Comparison of ENCODE assay signal across 4 cellular contexts in genomic region chr22:20639750-20640149, GRCh38.
TF ChIP-seq lines count a peak whose summit lies in the region.

No MANE protein-coding gene starts in this region.

TF ChIP-seq in SK-N-SH treated with all-trans-retinoic acid at 6 μM for 48 hours, 23 proteins besides CTCF, POLR2A, EP300 and RAD21:
- TF ChIP-seq ZNF8 (CRISPR knock-in tag; IDR thresholded peaks at IDR 0.05): peak; percentile 93
- TF ChIP-seq, protein P1, sequence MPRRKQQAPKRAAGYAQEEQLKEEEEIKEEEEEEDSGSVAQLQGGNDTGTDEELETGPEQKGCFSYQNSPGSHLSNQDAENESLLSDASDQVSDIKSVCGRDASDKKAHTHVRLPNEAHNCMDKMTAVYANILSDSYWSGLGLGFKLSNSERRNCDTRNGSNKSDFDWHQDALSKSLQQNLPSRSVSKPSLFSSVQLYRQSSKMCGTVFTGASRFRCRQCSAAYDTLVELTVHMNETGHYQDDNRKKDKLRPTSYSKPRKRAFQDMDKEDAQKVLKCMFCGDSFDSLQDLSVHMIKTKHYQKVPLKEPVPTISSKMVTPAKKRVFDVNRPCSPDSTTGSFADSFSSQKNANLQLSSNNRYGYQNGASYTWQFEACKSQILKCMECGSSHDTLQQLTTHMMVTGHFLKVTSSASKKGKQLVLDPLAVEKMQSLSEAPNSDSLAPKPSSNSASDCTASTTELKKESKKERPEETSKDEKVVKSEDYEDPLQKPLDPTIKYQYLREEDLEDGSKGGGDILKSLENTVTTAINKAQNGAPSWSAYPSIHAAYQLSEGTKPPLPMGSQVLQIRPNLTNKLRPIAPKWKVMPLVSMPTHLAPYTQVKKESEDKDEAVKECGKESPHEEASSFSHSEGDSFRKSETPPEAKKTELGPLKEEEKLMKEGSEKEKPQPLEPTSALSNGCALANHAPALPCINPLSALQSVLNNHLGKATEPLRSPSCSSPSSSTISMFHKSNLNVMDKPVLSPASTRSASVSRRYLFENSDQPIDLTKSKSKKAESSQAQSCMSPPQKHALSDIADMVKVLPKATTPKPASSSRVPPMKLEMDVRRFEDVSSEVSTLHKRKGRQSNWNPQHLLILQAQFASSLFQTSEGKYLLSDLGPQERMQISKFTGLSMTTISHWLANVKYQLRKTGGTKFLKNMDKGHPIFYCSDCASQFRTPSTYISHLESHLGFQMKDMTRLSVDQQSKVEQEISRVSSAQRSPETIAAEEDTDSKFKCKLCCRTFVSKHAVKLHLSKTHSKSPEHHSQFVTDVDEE (CRISPR knock-in tag; IDR thresholded peaks at IDR 0.05): no peak

TF ChIP-seq in SK-N-SH, 30 proteins besides CTCF, POLR2A, EP300 and RAD21:
- TF ChIP-seq EZH2phosphoT487 (IDR thresholded peaks at IDR 0.05; ENCODE audit: borderline replicate concordance, low read depth): no peak
- no peak for TF ChIP-seq MEF2A (IDR thresholded peaks at IDR 0.05; ENCODE audit: borderline replicate concordance, low read depth)
- TF ChIP-seq ELF1 (IDR thresholded peaks at IDR 0.05): no peak
- TF ChIP-seq, protein P2, sequence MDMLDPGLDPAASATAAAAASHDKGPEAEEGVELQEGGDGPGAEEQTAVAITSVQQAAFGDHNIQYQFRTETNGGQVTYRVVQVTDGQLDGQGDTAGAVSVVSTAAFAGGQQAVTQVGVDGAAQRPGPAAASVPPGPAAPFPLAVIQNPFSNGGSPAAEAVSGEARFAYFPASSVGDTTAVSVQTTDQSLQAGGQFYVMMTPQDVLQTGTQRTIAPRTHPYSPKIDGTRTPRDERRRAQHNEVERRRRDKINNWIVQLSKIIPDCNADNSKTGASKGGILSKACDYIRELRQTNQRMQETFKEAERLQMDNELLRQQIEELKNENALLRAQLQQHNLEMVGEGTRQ (IDR thresholded peaks at IDR 0.05; ENCODE audit: borderline replicate concordance, low read depth, low read length): no peak
- no peak for TF ChIP-seq TEAD4 (IDR thresholded peaks at IDR 0.05; ENCODE audit: borderline replicate concordance, insufficient read depth)
- no peak for TF ChIP-seq RCOR1 (IDR thresholded peaks at IDR 0.05; ENCODE audit: low read length)
- no peak for TF ChIP-seq MXI1 (IDR thresholded peaks at IDR 0.05; ENCODE audit: low read depth, low read length)
- TF ChIP-seq NFIC (IDR thresholded peaks at IDR 0.05; ENCODE audit: borderline replicate concordance): no peak
- TF ChIP-seq FOXJ3 (CRISPR knock-in tag; IDR thresholded peaks at IDR 0.05): no peak
- TF ChIP-seq, protein P3, sequence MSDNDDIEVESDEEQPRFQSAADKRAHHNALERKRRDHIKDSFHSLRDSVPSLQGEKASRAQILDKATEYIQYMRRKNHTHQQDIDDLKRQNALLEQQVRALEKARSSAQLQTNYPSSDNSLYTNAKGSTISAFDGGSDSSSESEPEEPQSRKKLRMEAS (IDR thresholded peaks at IDR 0.05; ENCODE audit: low read depth): no peak
- TF ChIP-seq ZBTB33 (IDR thresholded peaks at IDR 0.05; ENCODE audit: borderline replicate concordance, low read depth): no peak
- TF ChIP-seq SIN3A (IDR thresholded peaks at IDR 0.05; ENCODE audit: borderline replicate concordance, low read depth, low read length): no peak
TF ChIP-seq in SK-N-SH: peak in this region for 0.

TF ChIP-seq in WTC11, 78 proteins besides CTCF, POLR2A, EP300 and RAD21:
- TF ChIP-seq ATF3 (CRISPR knock-in tag; conservative IDR thresholded peaks at IDR 0.05) (no peak), OVOL2 (CRISPR knock-in tag; IDR thresholded peaks at IDR 0.05; ENCODE audit: borderline replicate concordance) (no peak), ZNF138 (CRISPR knock-in tag; conservative IDR thresholded peaks at IDR 0.05) (no peak), HMGA2 (CRISPR knock-in tag; IDR thresholded peaks at IDR 0.05) (no peak), GTF2I (CRISPR knock-in tag; conservative IDR thresholded peaks at IDR 0.05) (0 out of 2 replicates have a peak, but pooled peaks have one; percentile 4)
- TF ChIP-seq, protein P4, sequence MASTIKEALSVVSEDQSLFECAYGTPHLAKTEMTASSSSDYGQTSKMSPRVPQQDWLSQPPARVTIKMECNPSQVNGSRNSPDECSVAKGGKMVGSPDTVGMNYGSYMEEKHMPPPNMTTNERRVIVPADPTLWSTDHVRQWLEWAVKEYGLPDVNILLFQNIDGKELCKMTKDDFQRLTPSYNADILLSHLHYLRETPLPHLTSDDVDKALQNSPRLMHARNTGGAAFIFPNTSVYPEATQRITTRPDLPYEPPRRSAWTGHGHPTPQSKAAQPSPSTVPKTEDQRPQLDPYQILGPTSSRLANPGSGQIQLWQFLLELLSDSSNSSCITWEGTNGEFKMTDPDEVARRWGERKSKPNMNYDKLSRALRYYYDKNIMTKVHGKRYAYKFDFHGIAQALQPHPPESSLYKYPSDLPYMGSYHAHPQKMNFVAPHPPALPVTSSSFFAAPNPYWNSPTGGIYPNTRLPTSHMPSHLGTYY (CRISPR knock-in tag; IDR thresholded peaks at IDR 0.05): no peak
- TF ChIP-seq, protein P5, sequence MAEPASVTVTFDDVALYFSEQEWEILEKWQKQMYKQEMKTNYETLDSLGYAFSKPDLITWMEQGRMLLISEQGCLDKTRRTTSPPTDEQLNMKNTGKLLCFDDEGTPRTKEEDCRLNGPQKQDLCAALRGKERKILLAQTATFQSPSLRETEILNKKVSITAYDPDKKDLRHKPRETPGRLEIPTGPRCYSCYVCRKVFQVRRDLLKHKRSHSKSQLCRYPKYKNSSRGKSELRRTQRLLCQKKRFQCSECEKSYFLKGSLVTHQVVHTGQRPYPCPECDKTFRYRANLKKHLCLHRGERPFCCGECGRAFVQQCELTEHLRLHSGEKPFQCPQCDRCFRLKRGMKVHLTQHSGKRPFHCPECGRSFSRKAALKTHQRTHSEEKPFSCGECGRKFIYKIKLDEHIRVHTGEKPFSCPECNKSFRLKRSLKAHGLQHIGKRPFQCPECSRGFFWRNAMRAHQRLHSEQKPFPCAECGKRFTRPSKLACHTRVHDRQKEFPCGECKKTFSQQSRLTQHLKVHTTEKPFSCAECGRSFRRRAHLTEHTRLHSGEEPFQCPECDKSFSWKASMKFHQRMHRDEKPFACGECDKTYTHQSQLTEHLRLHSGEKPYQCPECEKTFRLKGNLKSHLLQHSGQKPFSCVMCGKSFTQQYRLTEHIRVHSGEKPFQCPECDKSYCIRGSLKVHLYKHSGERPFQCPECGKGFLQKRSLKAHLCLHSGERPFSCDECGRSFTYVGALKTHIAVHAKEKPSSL (CRISPR knock-in tag; conservative IDR thresholded peaks at IDR 0.05): no peak

TF ChIP-seq in H1, 55 proteins besides CTCF, POLR2A, EP300 and RAD21 (continued from another document):
- TF ChIP-seq POLR2AphosphoS5 (IDR thresholded peaks at IDR 0.05; ENCODE audit: low read depth, low read length) (no peak), KDM1A (IDR thresholded peaks at IDR 0.05; ENCODE audit: borderline replicate concordance, low read length) (peak; percentile 94), FOSL1 (IDR thresholded peaks at IDR 0.05; ENCODE audit: insufficient read depth, low read depth, low read length) (no peak)
- TF ChIP-seq, protein P6, sequence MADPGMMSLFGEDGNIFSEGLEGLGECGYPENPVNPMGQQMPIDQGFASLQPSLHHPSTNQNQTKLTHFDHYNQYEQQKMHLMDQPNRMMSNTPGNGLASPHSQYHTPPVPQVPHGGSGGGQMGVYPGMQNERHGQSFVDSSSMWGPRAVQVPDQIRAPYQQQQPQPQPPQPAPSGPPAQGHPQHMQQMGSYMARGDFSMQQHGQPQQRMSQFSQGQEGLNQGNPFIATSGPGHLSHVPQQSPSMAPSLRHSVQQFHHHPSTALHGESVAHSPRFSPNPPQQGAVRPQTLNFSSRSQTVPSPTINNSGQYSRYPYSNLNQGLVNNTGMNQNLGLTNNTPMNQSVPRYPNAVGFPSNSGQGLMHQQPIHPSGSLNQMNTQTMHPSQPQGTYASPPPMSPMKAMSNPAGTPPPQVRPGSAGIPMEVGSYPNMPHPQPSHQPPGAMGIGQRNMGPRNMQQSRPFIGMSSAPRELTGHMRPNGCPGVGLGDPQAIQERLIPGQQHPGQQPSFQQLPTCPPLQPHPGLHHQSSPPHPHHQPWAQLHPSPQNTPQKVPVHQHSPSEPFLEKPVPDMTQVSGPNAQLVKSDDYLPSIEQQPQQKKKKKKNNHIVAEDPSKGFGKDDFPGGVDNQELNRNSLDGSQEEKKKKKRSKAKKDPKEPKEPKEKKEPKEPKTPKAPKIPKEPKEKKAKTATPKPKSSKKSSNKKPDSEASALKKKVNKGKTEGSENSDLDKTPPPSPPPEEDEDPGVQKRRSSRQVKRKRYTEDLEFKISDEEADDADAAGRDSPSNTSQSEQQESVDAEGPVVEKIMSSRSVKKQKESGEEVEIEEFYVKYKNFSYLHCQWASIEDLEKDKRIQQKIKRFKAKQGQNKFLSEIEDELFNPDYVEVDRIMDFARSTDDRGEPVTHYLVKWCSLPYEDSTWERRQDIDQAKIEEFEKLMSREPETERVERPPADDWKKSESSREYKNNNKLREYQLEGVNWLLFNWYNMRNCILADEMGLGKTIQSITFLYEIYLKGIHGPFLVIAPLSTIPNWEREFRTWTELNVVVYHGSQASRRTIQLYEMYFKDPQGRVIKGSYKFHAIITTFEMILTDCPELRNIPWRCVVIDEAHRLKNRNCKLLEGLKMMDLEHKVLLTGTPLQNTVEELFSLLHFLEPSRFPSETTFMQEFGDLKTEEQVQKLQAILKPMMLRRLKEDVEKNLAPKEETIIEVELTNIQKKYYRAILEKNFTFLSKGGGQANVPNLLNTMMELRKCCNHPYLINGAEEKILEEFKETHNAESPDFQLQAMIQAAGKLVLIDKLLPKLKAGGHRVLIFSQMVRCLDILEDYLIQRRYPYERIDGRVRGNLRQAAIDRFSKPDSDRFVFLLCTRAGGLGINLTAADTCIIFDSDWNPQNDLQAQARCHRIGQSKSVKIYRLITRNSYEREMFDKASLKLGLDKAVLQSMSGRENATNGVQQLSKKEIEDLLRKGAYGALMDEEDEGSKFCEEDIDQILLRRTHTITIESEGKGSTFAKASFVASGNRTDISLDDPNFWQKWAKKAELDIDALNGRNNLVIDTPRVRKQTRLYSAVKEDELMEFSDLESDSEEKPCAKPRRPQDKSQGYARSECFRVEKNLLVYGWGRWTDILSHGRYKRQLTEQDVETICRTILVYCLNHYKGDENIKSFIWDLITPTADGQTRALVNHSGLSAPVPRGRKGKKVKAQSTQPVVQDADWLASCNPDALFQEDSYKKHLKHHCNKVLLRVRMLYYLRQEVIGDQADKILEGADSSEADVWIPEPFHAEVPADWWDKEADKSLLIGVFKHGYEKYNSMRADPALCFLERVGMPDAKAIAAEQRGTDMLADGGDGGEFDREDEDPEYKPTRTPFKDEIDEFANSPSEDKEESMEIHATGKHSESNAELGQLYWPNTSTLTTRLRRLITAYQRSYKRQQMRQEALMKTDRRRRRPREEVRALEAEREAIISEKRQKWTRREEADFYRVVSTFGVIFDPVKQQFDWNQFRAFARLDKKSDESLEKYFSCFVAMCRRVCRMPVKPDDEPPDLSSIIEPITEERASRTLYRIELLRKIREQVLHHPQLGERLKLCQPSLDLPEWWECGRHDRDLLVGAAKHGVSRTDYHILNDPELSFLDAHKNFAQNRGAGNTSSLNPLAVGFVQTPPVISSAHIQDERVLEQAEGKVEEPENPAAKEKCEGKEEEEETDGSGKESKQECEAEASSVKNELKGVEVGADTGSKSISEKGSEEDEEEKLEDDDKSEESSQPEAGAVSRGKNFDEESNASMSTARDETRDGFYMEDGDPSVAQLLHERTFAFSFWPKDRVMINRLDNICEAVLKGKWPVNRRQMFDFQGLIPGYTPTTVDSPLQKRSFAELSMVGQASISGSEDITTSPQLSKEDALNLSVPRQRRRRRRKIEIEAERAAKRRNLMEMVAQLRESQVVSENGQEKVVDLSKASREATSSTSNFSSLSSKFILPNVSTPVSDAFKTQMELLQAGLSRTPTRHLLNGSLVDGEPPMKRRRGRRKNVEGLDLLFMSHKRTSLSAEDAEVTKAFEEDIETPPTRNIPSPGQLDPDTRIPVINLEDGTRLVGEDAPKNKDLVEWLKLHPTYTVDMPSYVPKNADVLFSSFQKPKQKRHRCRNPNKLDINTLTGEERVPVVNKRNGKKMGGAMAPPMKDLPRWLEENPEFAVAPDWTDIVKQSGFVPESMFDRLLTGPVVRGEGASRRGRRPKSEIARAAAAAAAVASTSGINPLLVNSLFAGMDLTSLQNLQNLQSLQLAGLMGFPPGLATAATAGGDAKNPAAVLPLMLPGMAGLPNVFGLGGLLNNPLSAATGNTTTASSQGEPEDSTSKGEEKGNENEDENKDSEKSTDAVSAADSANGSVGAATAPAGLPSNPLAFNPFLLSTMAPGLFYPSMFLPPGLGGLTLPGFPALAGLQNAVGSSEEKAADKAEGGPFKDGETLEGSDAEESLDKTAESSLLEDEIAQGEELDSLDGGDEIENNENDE (IDR thresholded peaks at IDR 0.05; ENCODE audit: insufficient replicate concordance, low read length): no peak
TF ChIP-seq in H1: peak in this region for 2.
